In the genomic region with DNA sequence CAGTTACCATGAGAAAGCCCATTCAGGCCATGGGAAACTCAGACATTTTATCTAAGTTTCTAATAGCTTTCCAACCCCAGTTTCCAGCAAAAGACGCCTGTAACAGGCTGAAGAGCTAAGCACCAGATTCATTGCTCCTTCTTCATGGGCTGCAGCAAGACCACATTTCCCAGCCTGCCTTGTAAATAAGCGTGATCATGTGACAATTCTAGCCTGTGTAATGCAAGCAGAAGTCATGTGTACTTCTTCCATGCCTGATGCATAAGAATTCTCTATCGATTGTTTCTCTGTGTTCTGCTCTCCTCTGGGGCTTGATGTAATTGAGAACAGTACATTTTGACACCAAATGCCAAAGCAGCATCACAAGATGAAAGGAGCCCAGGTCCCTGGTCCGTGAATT, we compare ENCODE assay signal across 35 cellular contexts. TPM values are rescaled to one million over a fixed set of nuclear protein-coding genes. Genes with fewer than 3 reads are reported as not detected.
"Had no signal": no experiment of that assay in that cellular context is flagged by ENCODE, and none has a peak within 500 bp of the region (broad histone marks: within the 10 kb centered on the region; RNA-seq: fewer than 3 reads in every experiment).

No MANE protein-coding gene starts in this region.

- FAIRE-seq: colon had no signal

- H3K36me3 ChIP-seq: adrenal gland, esophagus muscularis mucosa, gastrocnemius medialis, heart left ventricle had no signal

- H3K27ac ChIP-seq: adrenal gland, body of pancreas, esophagus muscularis mucosa, foreskin keratinocyte, gastrocnemius medialis, heart left ventricle, VCaP had no signal

- H3K27me3 ChIP-seq: adrenal gland, body of pancreas had no signal

- H3K4me3 ChIP-seq: adrenal gland, body of pancreas, esophagus muscularis mucosa, gastrocnemius medialis, heart left ventricle had no signal

- ATAC-seq: activated CD4-positive, CD25-positive, alpha-beta regulatory T cell treated with anti-CD3 and anti-CD28 coated beads, Interleukin-2, amount 50 U/mL, for 24 hours; activated CD8-positive, alpha-beta memory T cell treated with anti-CD3 and anti-CD28 coated beads, Interleukin-2, amount 10 ng/mL, durations not matched to agents 7 days and 5 days; activated CD8-positive, alpha-beta T cell treated with anti-CD3 and anti-CD28 coated beads, Interleukin-2, amount 10 ng/mL, durations not matched to agents 7 days and 5 days; activated naive CD8-positive, alpha-beta T cell treated with anti-CD3 and anti-CD28 coated beads, Interleukin-2, amount 50 U/mL, for 24 hours; body of pancreas; effector memory CD8-positive, alpha-beta T cell; foreskin keratinocyte; gastrocnemius medialis; heart left ventricle had no signal

- H3K4me1 ChIP-seq: adrenal gland, body of pancreas, esophagus muscularis mucosa, foreskin keratinocyte, gastrocnemius medialis, heart left ventricle had no signal

- DNase-seq: activated B cell treated with CpG ODN at 0.5 μM for 24 hours; activated CD4-positive, alpha-beta memory T cell treated with anti-CD3 and anti-CD28 coated beads for 36 hours; activated CD4-positive, alpha-beta T cell treated with anti-CD3 and anti-CD28 coated beads for 48 hours; activated CD8-positive, alpha-beta memory T cell treated with anti-CD3 and anti-CD28 coated beads, Interleukin-2, amount 10 ng/mL, durations not matched to agents 7 days and 5 days; activated CD8-positive, alpha-beta memory T cell treated with anti-CD3 and anti-CD28 coated beads, Interleukin-2, amount 50 U/mL, for 4 hours; activated CD8-positive, alpha-beta T cell treated with anti-CD3 and anti-CD28 coated beads, Interleukin-2, amount 10 ng/mL, durations not matched to agents 7 days and 5 days; activated effector memory CD4-positive, alpha-beta T cell treated with anti-CD3 and anti-CD28 coated beads, Interleukin-2, amount 50 U/mL, for 16 hours; activated naive CD4-positive, alpha-beta T cell treated with anti-CD3 and anti-CD28 coated beads for 36 hours; activated naive CD8-positive, alpha-beta T cell treated with anti-CD3 and anti-CD28 coated beads for 36 hours; activated naive CD8-positive, alpha-beta T cell treated with anti-CD3 and anti-CD28 coated beads, Interleukin-2, amount 50 U/mL, for 24 hours; activated T-cell treated with anti-CD3 and anti-CD28 coated beads, Interleukin-2, amount 50 U/mL, for 1 hour; activated T-cell treated with anti-CD3 and anti-CD28 coated beads, Interleukin-2, amount 50 U/mL, for 48 hours; adrenal gland; amygdala; aorta; body of pancreas; caudate nucleus; cortex of kidney; dermis blood vessel endothelial cell; effector CD4-positive, alpha-beta T cell; effector memory CD8-positive, alpha-beta T cell; erythroblast; foreskin keratinocyte; gastrocnemius medialis; glutamatergic neuron; heart left ventricle; T-helper 2 cell had no signal

- H3K9me3 ChIP-seq: adrenal gland, body of pancreas, esophagus muscularis mucosa, gastrocnemius medialis, heart left ventricle had no signal

RNA-seq across cellular contexts. Expression of gene PCSK2, which starts 6.8 kb away (rescaled TPM):
- total RNA-seq: activated B cell treated with CpG ODN at 0.5 μM for 24 hours; activated CD4-positive, alpha-beta memory T cell treated with anti-CD3 and anti-CD28 coated beads for 36 hours; activated CD8-positive, alpha-beta memory T cell treated with anti-CD3 and anti-CD28 coated beads for 36 hours; activated CD8-positive, alpha-beta memory T cell treated with anti-CD3 and anti-CD28 coated beads, Interleukin-2, amount 10 ng/mL, durations not matched to agents 7 days and 5 days; activated CD8-positive, alpha-beta T cell treated with anti-CD3 and anti-CD28 coated beads, Interleukin-2, amount 10 ng/mL, durations not matched to agents 7 days and 5 days; activated naive CD4-positive, alpha-beta T cell treated with anti-CD3 and anti-CD28 coated beads for 36 hours; activated naive CD8-positive, alpha-beta T cell treated with anti-CD3 and anti-CD28 coated beads for 36 hours; activated T-helper 1 cell treated with anti-CD3 and anti-CD28 coated beads, Interleukin-12 subunit alpha, Interleukin-12 subunit beta, Interleukin-2, Interleukin-4 antibody, amounts not matched to agents 30 ng/mL and 10 ng/mL and 1 ng/mL, durations not matched to agents 14 hours and 24 hours and 36 hours; activated T-helper 2 cell treated with anti-CD3 and anti-CD28 coated beads, Interferon-gamma antibody, Interleukin-2, Interleukin-4, amounts not matched to agents 10 μg/mL and 5 μg/mL and 100 μg/mL, durations not matched to agents 14 hours and 24 hours and 36 hours; chondrocyte; dermis blood vessel endothelial cell; foreskin keratinocyte had no signal
- polyA plus RNA-seq: foreskin keratinocyte had no signal
